12 cellular contexts compared by ENCODE assay signal in the genomic region with DNA sequence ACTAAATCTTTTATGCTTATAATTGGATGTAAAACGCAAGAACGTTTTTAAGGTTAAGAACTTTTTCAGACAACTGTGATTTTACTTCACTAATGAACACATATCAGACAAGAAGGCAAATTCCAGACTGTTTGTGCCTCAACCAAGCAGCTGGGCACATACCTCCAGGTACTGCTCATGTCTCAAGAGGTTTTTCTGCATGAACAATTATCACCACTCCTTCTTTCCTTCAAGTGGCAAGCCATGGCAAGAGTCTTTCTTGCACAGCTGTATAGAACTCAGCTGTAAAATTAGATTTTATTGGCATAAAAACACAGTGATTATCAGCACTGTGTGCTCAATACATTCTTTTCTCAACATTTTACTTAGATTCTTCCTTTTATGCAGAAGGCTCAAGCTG.
A peak's percentile ranks its signal among the peaks of the same experiment; 100 is the strongest.
DNase-seq lines count a peak whose midpoint lies in the region; ATAC-seq, FAIRE-seq and TF ChIP-seq lines count a peak whose summit lies in the region.
"Had no signal": no experiment of that assay in that cellular context is flagged by ENCODE, and none has a peak within 500 bp of the region (broad histone marks: within the 10 kb centered on the region; RNA-seq: fewer than 3 reads in every experiment).

No MANE protein-coding gene starts in this region.

- H2AK5ac ChIP-seq in IMR-90 (ENCODE audit: low read depth, low read length), result no peak overlapping the region

- no peak overlapping the region for H3K18ac ChIP-seq in IMR-90 (ENCODE audit: low read depth, low read length)

- H2BK20ac ChIP-seq in IMR-90 (ENCODE audit: low read depth, low read length), result no peak overlapping the region

- H3K9me3 ChIP-seq in IMR-90 (ENCODE audit: control insufficient read depth, insufficient read depth, low read length) (no peaks in the 10 kb centered on the region), HAP-1 (no peaks in the 10 kb centered on the region)

- no peak for TF ChIP-seq POLR2A in IMR-90 (IDR thresholded peaks at IDR 0.05; ENCODE audit: low read depth, low read length)
- TF ChIP-seq POLR2A in GM12891 (IDR thresholded peaks at IDR 0.05; ENCODE audit: low read depth, low read length), result no peak

- FAIRE-seq in GM12891 (lab: Jason Lieb, UNC), result no peak
- FAIRE-seq: frontal cortex had no signal

- no peak overlapping the region for H2BK5ac ChIP-seq in IMR-90 (ENCODE audit: low read depth, low read length, poor library complexity, severe bottlenecking)

- H3K4me3 Mint-ChIP-seq in mesothelial cell of epicardium, result no peak overlapping the region
- H3K4me3 Mint-ChIP-seq in activated T-helper 2 cell treated with anti-CD3 and anti-CD28 coated beads, Interferon-gamma antibody, Interleukin-2, Interleukin-4, amounts not matched to agents 10 μg/mL and 5 μg/mL and 100 μg/mL, durations not matched to agents 14 hours and 24 hours and 36 hours (ENCODE audit: low read depth), result no peak overlapping the region
- H3K4me3 Mint-ChIP-seq: activated T-cell treated with anti-CD3 and anti-CD28 coated beads, Interleukin-2, amount 50 U/mL, for 4 hours had no signal

- WGBS in IMR-90 (ENCODE audit: extremely low coverage in 2 of 2, insufficient read length in 1 of 2), 2 experiments, result no CpG with 5 or more reads among the region's 2 CpGs

- H3K4me3 ChIP-seq in AG10803 (ENCODE audit: low read length) (no peak overlapping the region), IMR-90 (ENCODE audit: insufficient read depth, low read depth, low read length) (no peak overlapping the region), brain microvascular endothelial cell (ENCODE audit: low read depth, low read length) (no peak overlapping the region), HAP-1 (no peak overlapping the region)

- POLR2A ChIA-PET in IMR-90 (lab: Charles Lee; ENCODE audit: unreplicated experiment), result no interaction called here

- no peak for TF ChIP-seq RAD21 in IMR-90 (IDR thresholded peaks at IDR 0.05; ENCODE audit: low read length)

- H3K27ac ChIP-seq in IMR-90 (ENCODE audit: insufficient read depth, low read length) (no peak overlapping the region), brain microvascular endothelial cell (peak overlapping the region; percentile 62)

- TF ChIP-seq CTCF in AG10803 (conservative IDR thresholded peaks at IDR 0.05; ENCODE audit: low read length) (no peak), IMR-90 (conservative IDR thresholded peaks at IDR 0.05; ENCODE audit: low read depth, low read length) (no peak), brain microvascular endothelial cell (IDR thresholded peaks at IDR 0.05; ENCODE audit: low read depth, low read length, missing control alignments) (no peak), mesothelial cell of epicardium (IDR thresholded peaks at IDR 0.05; ENCODE audit: unreplicated experiment) (no peak)

- peak; percentile 60; the same call in 1 of the 2 replicates for ATAC-seq in IMR-90 (ENCODE audit: low read depth)
- ATAC-seq: activated T-cell treated with anti-CD3 and anti-CD28 coated beads, Interleukin-2, amount 50 U/mL, for 4 hours; sciatic nerve; stimulated activated naive CD8-positive, alpha-beta T cell treated with anti-CD3 and anti-CD28 coated beads, Interleukin-15, Interleukin-2, amounts not matched to agents 100 U/mL and 50 U/mL, for 24 hours had no signal

- no peak overlapping the region for H4K8ac ChIP-seq in IMR-90 (ENCODE audit: low read depth in 2 of 2, low read length in 2 of 2)

- H2BK15ac ChIP-seq in IMR-90 (ENCODE audit: low read depth, low read length), result no peak overlapping the region

- no peak overlapping the region for H2AFZ ChIP-seq in IMR-90 (replicated peaks; ENCODE audit: low read length, poor library complexity)

- H3K56ac ChIP-seq in IMR-90 (ENCODE audit: extremely low read depth, insufficient read depth, low read length), result no peak overlapping the region

- H3K4ac ChIP-seq in IMR-90 (ENCODE audit: low read depth, low read length), result no peak overlapping the region

- dilution Hi-C loops in IMR-90 (cut with HindIII; ENCODE audit: low sequenced_read_pairs, unreplicated experiment), result no loop called here

- H3K79me1 ChIP-seq in IMR-90 (ENCODE audit: low read depth in 1 of 2, low read length in 2 of 2), result peaks cover 16 to 83% of the 10 kb centered on the region in 2 experiments

- H3K27me3 Mint-ChIP-seq in mesothelial cell of epicardium (ENCODE audit: low read depth), result no peaks in the 10 kb centered on the region
- H3K27me3 Mint-ChIP-seq in activated T-helper 2 cell treated with anti-CD3 and anti-CD28 coated beads, Interferon-gamma antibody, Interleukin-2, Interleukin-4, amounts not matched to agents 10 μg/mL and 5 μg/mL and 100 μg/mL, durations not matched to agents 14 hours and 24 hours and 36 hours (ENCODE audit: low read depth), result no peaks in the 10 kb centered on the region

- H4K91ac ChIP-seq in IMR-90 (ENCODE audit: insufficient read depth, low read depth, low read length), result no peak overlapping the region

- no peak overlapping the region for H3K14ac ChIP-seq in IMR-90 (replicated peaks; ENCODE audit: low read depth, low read length)

- peaks cover 44% of the 10 kb centered on the region for H3K4me1 Mint-ChIP-seq in mesothelial cell of epicardium
- peaks cover 69% of the 10 kb centered on the region for H3K4me1 Mint-ChIP-seq in activated T-helper 2 cell treated with anti-CD3 and anti-CD28 coated beads, Interferon-gamma antibody, Interleukin-2, Interleukin-4, amounts not matched to agents 10 μg/mL and 5 μg/mL and 100 μg/mL, durations not matched to agents 14 hours and 24 hours and 36 hours (ENCODE audit: low read depth)

- peaks cover 95% of the 10 kb centered on the region for H4K20me1 ChIP-seq in IMR-90 (ENCODE audit: insufficient read depth, low read length)

- no TSS peak for BruUV-seq in IMR-90 (replicated peaks; lab: Mats Ljungman, UMichigan)

- intact Hi-C loops in IMR-90 (cut with micrococcal nuclease), result no loop called here
- intact Hi-C loops in activated T-helper 2 cell treated with anti-CD3 and anti-CD28 coated beads, Interferon-gamma antibody, Interleukin-2, Interleukin-4, amounts not matched to agents 10 μg/mL and 5 μg/mL and 100 μg/mL, durations not matched to agents 14 hours and 24 hours and 36 hours (cut with micrococcal nuclease), result loop anchor here (10.0 kb wide), 1 partner anchor 259 kb away; a partner anchor contains a TSS

- H3K9me1 ChIP-seq in IMR-90 (ENCODE audit: insufficient read depth, low read length), result peaks cover 28% of the 10 kb centered on the region

- no peak overlapping the region for H3K23ac ChIP-seq in IMR-90 (ENCODE audit: low read depth, low read length)

- DNase-seq in AG10803 (ENCODE audit: low read depth), result peak; percentile 87
- peak; percentile 71 for DNase-seq in IMR-90
- DNase-seq in brain microvascular endothelial cell, result peak; percentile 67
- DNase-seq in mesothelial cell of epicardium (ENCODE audit: low spot score in 2 of 2, unreplicated experiment in 2 of 2), result no peak
- DNase-seq in GM12891 (ENCODE audit: insufficient read length, low spot score), result no peak
- no peak for DNase-seq in hepatic stellate cell (ENCODE audit: low spot score)
- DNase-seq in activated T-helper 2 cell treated with anti-CD3 and anti-CD28 coated beads, Interferon-gamma antibody, Interleukin-2, Interleukin-4, amounts not matched to agents 10 μg/mL and 5 μg/mL and 100 μg/mL, durations not matched to agents 14 hours and 24 hours and 36 hours (ENCODE audit: low spot score), result no peak
- DNase-seq in HAP-1 (ENCODE audit: low spot score in 2 of 2), result no peak
- DNase-seq: activated T-cell treated with anti-CD3 and anti-CD28 coated beads, Interleukin-2, amount 50 U/mL, for 4 hours; stimulated activated naive CD8-positive, alpha-beta T cell treated with anti-CD3 and anti-CD28 coated beads, Interleukin-15, Interleukin-2, amounts not matched to agents 100 U/mL and 50 U/mL, for 24 hours had no signal

- peaks cover 17% of the 10 kb centered on the region for H3K4me1 ChIP-seq in IMR-90 (ENCODE audit: control insufficient read depth, insufficient read depth, low read length)
- peaks cover 5% of the 10 kb centered on the region; the same call in 1 of the 2 replicates for H3K4me1 ChIP-seq in HAP-1

- H3K27me3 ChIP-seq in IMR-90 (ENCODE audit: control insufficient read depth, insufficient read depth, low read length) (no peaks in the 10 kb centered on the region), brain microvascular endothelial cell (replicated peaks) (no peaks in the 10 kb centered on the region), HAP-1 (ENCODE audit: low read depth) (no peaks in the 10 kb centered on the region)

- H3K36me3 Mint-ChIP-seq in mesothelial cell of epicardium, result no peaks in the 10 kb centered on the region
- H3K36me3 Mint-ChIP-seq in activated T-helper 2 cell treated with anti-CD3 and anti-CD28 coated beads, Interferon-gamma antibody, Interleukin-2, Interleukin-4, amounts not matched to agents 10 μg/mL and 5 μg/mL and 100 μg/mL, durations not matched to agents 14 hours and 24 hours and 36 hours (ENCODE audit: low read depth), result no peaks in the 10 kb centered on the region

- no peak overlapping the region for H4K5ac ChIP-seq in IMR-90 (ENCODE audit: low read depth, low read length)

- in situ Hi-C loops in IMR-90 (cut with MboI; ENCODE audit: low sequenced_read_pairs) (no loop called here), brain microvascular endothelial cell (cut with HindIII; ENCODE audit: low pct_ligation_motif_present, low sequenced_read_pairs) (no loop called here), HAP-1 (cut with MboI; ENCODE audit: low sequenced_read_pairs) (no loop called here)

- H2BK120ac ChIP-seq in IMR-90 (ENCODE audit: low read depth, low read length), result no peak overlapping the region

- no peak overlapping the region for H3K9ac ChIP-seq in IMR-90 (ENCODE audit: low read depth, low read length)

- no peaks in the 10 kb centered on the region for H3K9me3 Mint-ChIP-seq in mesothelial cell of epicardium
- H3K9me3 Mint-ChIP-seq in activated T-helper 2 cell treated with anti-CD3 and anti-CD28 coated beads, Interferon-gamma antibody, Interleukin-2, Interleukin-4, amounts not matched to agents 10 μg/mL and 5 μg/mL and 100 μg/mL, durations not matched to agents 14 hours and 24 hours and 36 hours, result no peaks in the 10 kb centered on the region
- H3K9me3 Mint-ChIP-seq: activated T-cell treated with anti-CD3 and anti-CD28 coated beads, Interleukin-2, amount 50 U/mL, for 4 hours had no signal

- CTCF ChIA-PET in IMR-90 (lab: Yijun Ruan, JAX), result interaction anchor here (0.6 kb wide), 1 partner anchor 505 kb away, joined by 9 read pairs; no protein-coding TSS in a partner anchor

- H3K36me3 ChIP-seq in IMR-90 (ENCODE audit: control insufficient read depth, insufficient read depth, low read length) (peaks cover 3% of the 10 kb centered on the region; the same call in 1 of the 2 replicates), brain microvascular endothelial cell (replicated peaks) (peaks cover 6% of the 10 kb centered on the region), HAP-1 (replicated peaks) (no peaks in the 10 kb centered on the region)

- peak overlapping the region; percentile 58 for H3K27ac Mint-ChIP-seq in mesothelial cell of epicardium
- no peak overlapping the region for H3K27ac Mint-ChIP-seq in activated T-helper 2 cell treated with anti-CD3 and anti-CD28 coated beads, Interferon-gamma antibody, Interleukin-2, Interleukin-4, amounts not matched to agents 10 μg/mL and 5 μg/mL and 100 μg/mL, durations not matched to agents 14 hours and 24 hours and 36 hours

- H2AK9ac ChIP-seq in IMR-90 (replicated peaks; ENCODE audit: low read depth, low read length, poor library complexity), result no peak overlapping the region

- no peak overlapping the region for H3K4me2 ChIP-seq in IMR-90 (ENCODE audit: low read depth, low read length)

Comparison
In these comparisons a context has a peak if more than half of its experiments do, and no peak if none do; other contexts are left out.
1. DNase-seq: peak in AG10803 (single experiment), IMR-90 (single experiment) and brain microvascular endothelial cell (single experiment); none in mesothelial cell of epicardium (0 of 2), GM12891 (single experiment), hepatic stellate cell (single experiment), activated T-helper 2 cell treated with anti-CD3 and anti-CD28 coated beads, Interferon-gamma antibody, Interleukin-2, Interleukin-4, amounts not matched to agents 10 μg/mL and 5 μg/mL and 100 μg/mL, durations not matched to agents 14 hours and 24 hours and 36 hours (single experiment) and HAP-1 (0 of 2).